18 cellular contexts compared by ENCODE assay signal in the genomic region with DNA sequence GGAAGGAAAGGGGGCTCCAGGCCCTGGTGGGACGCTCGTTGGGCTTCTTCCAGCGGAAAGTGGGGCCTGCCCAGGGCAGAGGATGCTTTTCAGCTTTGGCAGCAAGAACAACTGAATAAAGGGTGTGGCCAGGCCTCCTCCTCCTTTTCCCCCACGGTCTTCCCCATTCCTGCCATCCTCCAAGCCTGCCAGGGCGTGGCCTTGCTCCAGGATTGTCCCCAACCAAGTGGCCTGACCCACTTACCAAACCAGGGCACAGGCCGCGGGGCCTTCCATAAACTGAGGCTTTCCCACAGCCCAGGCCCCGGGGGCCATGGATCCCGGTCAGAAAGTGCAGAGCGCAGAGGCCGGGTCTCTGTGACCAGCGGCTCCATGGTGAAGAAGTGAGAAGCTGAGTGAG. TPM values are rescaled to one million over a fixed set of nuclear protein-coding genes. Genes with fewer than 3 reads are reported as not detected.
DNase-seq lines count a peak whose midpoint lies in the region; ATAC-seq, FAIRE-seq and TF ChIP-seq lines count a peak whose summit lies in the region.
"Had no signal": no experiment of that assay in that cellular context is flagged by ENCODE, and none has a peak within 500 bp of the region (broad histone marks: within the 10 kb centered on the region; RNA-seq: fewer than 3 reads in every experiment).

No MANE protein-coding gene starts in this region.

- peaks cover 51% of the 10 kb centered on the region for H3K4me1 Mint-ChIP-seq in progenitor cell of endocrine pancreas (ENCODE audit: low read depth)

- no peaks in the 10 kb centered on the region for H3K23me2 ChIP-seq in H1 (ENCODE audit: low read depth, low read length)

- H2AFZ ChIP-seq in H1 (ENCODE audit: low read length): no peak overlapping the region
- H2AFZ ChIP-seq: GM23338 had no signal

- DNase-seq in heart left ventricle (no peak), Right ventricle myocardium superior (no peak), H1 (ENCODE audit: low read depth in 1 of 2, low spot score in 2 of 2) (no peak), psoas muscle (no peak), OCI-M2 (lab: John Stamatoyannopoulos, UW; ENCODE audit: unreplicated experiment) (no peak), progenitor cell of endocrine pancreas (ENCODE audit: low spot score, unreplicated experiment) (no peak)
- no peak for DNase-seq in activated CD4-positive, alpha-beta T cell treated with anti-CD3 and anti-CD28 coated beads, Interleukin-2, amount 50 U/mL, for 1 hour
- DNase-seq: 8988T; BE2C; CD8-positive, alpha-beta T cell; NCI-H1105; NCI-H1694; NK-92 treated with Interleukin-12 subunit alpha and Interleukin-12 subunit beta, amount 100 ng/mL, for 24 hours; OCI-M1 had no signal

- TF ChIP-seq POLR2A in heart left ventricle (IDR thresholded peaks at IDR 0.05): no peak
- no peak for TF ChIP-seq POLR2A in H1 (IDR thresholded peaks at IDR 0.05; ENCODE audit: control extremely low read depth in 1 of 2, low read depth in 2 of 2, low read length in 2 of 2)

- no peak overlapping the region for H4K5ac ChIP-seq in H1 (ENCODE audit: insufficient read length, low read depth, low read length)

- no peak overlapping the region for H4K91ac ChIP-seq in H1 (replicated peaks; ENCODE audit: insufficient read length, low read length)

- no peak overlapping the region for H2BK20ac ChIP-seq in H1 (ENCODE audit: low read length)

- H3K27ac ChIP-seq in heart left ventricle: peak overlapping the region; percentile 52 to 86 (median 72)
- no peak overlapping the region for H3K27ac ChIP-seq in H1 (ENCODE audit: low read depth, low read length)
- H3K27ac ChIP-seq in psoas muscle: peak overlapping the region; percentile 60
- H3K27ac ChIP-seq in subcutaneous abdominal adipose tissue (ENCODE audit: low read depth, low read length): peak overlapping the region; percentile 38

- H3K36me3 ChIP-seq in heart left ventricle (peaks cover 0 to 11% (median 0%) of the 10 kb centered on the region in 9 donors), H1 (ENCODE audit: control insufficient read depth in 2 of 4, insufficient read depth in 4 of 4, low read length in 3 of 4) (no peaks in the 10 kb centered on the region), psoas muscle (ENCODE audit: insufficient read depth in 1 of 2, low read depth in 1 of 2) (peaks cover 0 to 14% of the 10 kb centered on the region in 2 donors), subcutaneous abdominal adipose tissue (ENCODE audit: control insufficient read depth in 5 of 5, insufficient read depth in 5 of 5, low read length in 5 of 5) (no peaks in the 10 kb centered on the region)
- H3K36me3 ChIP-seq: BE2C had no signal

- no peak overlapping the region for H4K8ac ChIP-seq in H1 (ENCODE audit: extremely low read depth, insufficient read depth, low read length)

- H3K9me3 Mint-ChIP-seq in progenitor cell of endocrine pancreas (ENCODE audit: low read depth): no peaks in the 10 kb centered on the region
- H3K9me3 Mint-ChIP-seq: CD8-positive, alpha-beta T cell; GM23338 had no signal

- peaks cover 1% of the 10 kb centered on the region for H3K36me3 Mint-ChIP-seq in progenitor cell of endocrine pancreas (ENCODE audit: insufficient read depth)
- H3K36me3 Mint-ChIP-seq: CD8-positive, alpha-beta T cell had no signal

- H2BK15ac ChIP-seq in H1 (ENCODE audit: low read length): no peak overlapping the region

- H3K79me2 ChIP-seq in H1 (ENCODE audit: control insufficient read depth in 1 of 2, insufficient read depth in 2 of 2, low read length in 2 of 2): no peaks in the 10 kb centered on the region

- no peak overlapping the region for H2BK120ac ChIP-seq in H1 (replicated peaks; ENCODE audit: low read depth, low read length)

- no peak overlapping the region for H3K4ac ChIP-seq in H1 (replicated peaks; ENCODE audit: insufficient read length, low read depth, low read length)

- no peaks in the 10 kb centered on the region for H3K79me1 ChIP-seq in H1 (ENCODE audit: low read depth, low read length)

- peaks cover 3 to 94% (median 67%) of the 10 kb centered on the region in 12 donors for H3K4me1 ChIP-seq in heart left ventricle
- H3K4me1 ChIP-seq in H1 (replicated peaks in 1 of 4; ENCODE audit: control insufficient read depth in 3 of 4, insufficient read depth in 4 of 4, low read length in 3 of 4): peaks cover 0 to 11% (median 4%) of the 10 kb centered on the region in 4 experiments; a peak in 4 of 7 replicates
- H3K4me1 ChIP-seq in psoas muscle: peaks cover 72% of the 10 kb centered on the region
- H3K4me1 ChIP-seq in subcutaneous abdominal adipose tissue (ENCODE audit: control insufficient read depth in 5 of 5, insufficient read depth in 5 of 5, low read length in 5 of 5): peaks cover 0 to 77% (median 35%) of the 10 kb centered on the region in 5 donors
- H3K4me1 ChIP-seq: BE2C had no signal

- H3K27me3 Mint-ChIP-seq in progenitor cell of endocrine pancreas: peaks cover 5% of the 10 kb centered on the region

- no peak overlapping the region for H3K27ac Mint-ChIP-seq in progenitor cell of endocrine pancreas
- H3K27ac Mint-ChIP-seq: CD8-positive, alpha-beta T cell; GM23338 had no signal

- H3K9ac ChIP-seq in H1 (replicated peaks in 1 of 4; ENCODE audit: extremely low read depth in 1 of 4, low read depth in 3 of 4, low read length in 3 of 4) (no peak overlapping the region), subcutaneous abdominal adipose tissue (ENCODE audit: low read length in 5 of 5) (peak overlapping the region in 1 of 5 donors; percentile 61)

- no peak overlapping the region for H2BK5ac ChIP-seq in H1 (ENCODE audit: low read depth, low read length)

- no peak overlapping the region for H3K4me2 ChIP-seq in H1 (ENCODE audit: insufficient read depth in 1 of 2, low read depth in 2 of 2, low read length in 2 of 2)
- H3K4me2 ChIP-seq: GM23338 had no signal

- CTCF ChIA-PET in H1 (lab: Charles Lee; ENCODE audit: partially characterized antibody): interaction anchor here (0.6 kb wide), 1 partner anchor 50 kb away, joined by 3 read pairs; no protein-coding TSS in a partner anchor

- FAIRE-seq in H1 (lab: Jason Lieb, UNC): no peak
- FAIRE-seq: D721Med, GM12892 had no signal

- peaks cover 0 to 2% of the 10 kb centered on the region in 2 experiments for H4K20me1 ChIP-seq in H1 (replicated peaks in 1 of 2; ENCODE audit: control insufficient read depth in 1 of 2, insufficient read depth in 2 of 2, low read length in 2 of 2)

- H2AK5ac ChIP-seq in H1 (ENCODE audit: low read depth, low read length): 0 out of 2 replicates have a peak overlapping the region, but pooled peaks have one; percentile 39

- TF ChIP-seq RAD21 in H1 (IDR thresholded peaks at IDR 0.05 in 1 of 2, conservative IDR thresholded peaks at IDR 0.05 in 1 of 2; ENCODE audit: low read depth in 2 of 2, low read length in 2 of 2): no peak

- H3K14ac ChIP-seq in H1 (ENCODE audit: insufficient read length): no peak overlapping the region

- no peak for TF ChIP-seq CTCF in heart left ventricle (IDR thresholded peaks at IDR 0.05)
- TF ChIP-seq CTCF in H1 (IDR thresholded peaks at IDR 0.05; ENCODE audit: control extremely low read depth in 1 of 3, insufficient read depth in 1 of 3, low read depth in 1 of 3, low read length in 3 of 3): no peak
- no peak for TF ChIP-seq CTCF in psoas muscle (IDR thresholded peaks at IDR 0.05)
- TF ChIP-seq CTCF in progenitor cell of endocrine pancreas (IDR thresholded peaks at IDR 0.05; ENCODE audit: unreplicated experiment): no peak

- 68 to 72% (median 70%) methylated on average over 10 to 12 of the region's 12 CpGs for WGBS in heart left ventricle, 4 donors
- 88% methylated on average over 10 of the region's 12 CpGs; no CpG with 5 or more reads in 1 of the 2 experiments for WGBS in H1 (ENCODE audit: extremely low coverage in 1 of 2, insufficient coverage in 1 of 2, insufficient read length in 1 of 2, insufficient replicate concordance in 2 of 2, low coverage in 1 of 2, low lambda C conversion rate in 2 of 2, missing lambda C conversion rate in 1 of 2), 2 experiments
- 64 to 75% (median 64%) methylated on average over 12 of the region's 12 CpGs for WGBS in psoas muscle, 3 donors

- H3K27me3 ChIP-seq in heart left ventricle (no peaks in the 10 kb centered on the region), H1 (replicated peaks in 1 of 4; ENCODE audit: control insufficient read depth in 3 of 4, extremely low read depth in 1 of 4, insufficient read depth in 3 of 4, low read length in 3 of 4) (no peaks in the 10 kb centered on the region), psoas muscle (ENCODE audit: insufficient read depth in 3 of 3, low read length in 2 of 3) (no peaks in the 10 kb centered on the region), subcutaneous abdominal adipose tissue (ENCODE audit: control insufficient read depth in 5 of 5, insufficient read depth in 4 of 5, low read length in 5 of 5) (peaks cover 3 to 12% (median 7%) of the 10 kb centered on the region in 5 donors)
- H3K27me3 ChIP-seq: BE2C had no signal

- POLR2A ChIA-PET in H1 (lab: Charles Lee; ENCODE audit: partially characterized antibody): interaction anchor here (0.8 kb wide), 1 partner anchor 17 kb away, joined by 3 read pairs; no protein-coding TSS in a partner anchor

- no peak overlapping the region for H3K4me3 Mint-ChIP-seq in progenitor cell of endocrine pancreas (ENCODE audit: low read depth)
- H3K4me3 Mint-ChIP-seq: CD8-positive, alpha-beta T cell; GM23338 had no signal

- no peak overlapping the region for H3K18ac ChIP-seq in H1 (ENCODE audit: extremely low read depth, low read length)

- no peak overlapping the region; the same call in 1 of the 2 replicates for H2BK12ac ChIP-seq in H1 (ENCODE audit: low read depth, low read length)

- H3K23ac ChIP-seq in H1 (ENCODE audit: insufficient read length): no peak overlapping the region

- no peak overlapping the region for H3K4me3 ChIP-seq in heart left ventricle
- H3K4me3 ChIP-seq in H1 (ENCODE audit: extremely low read depth in 1 of 4, insufficient read depth in 2 of 4, low read depth in 3 of 4, low read length in 4 of 4): no peak overlapping the region
- no peak overlapping the region for H3K4me3 ChIP-seq in psoas muscle
- no peak overlapping the region for H3K4me3 ChIP-seq in subcutaneous abdominal adipose tissue (ENCODE audit: low read depth in 1 of 5, low read length in 5 of 5)
- H3K4me3 ChIP-seq: GM23338 had no signal

- intact Hi-C loops in heart left ventricle (cut with DNase I) (no loop called here), Right ventricle myocardium superior (cut with DNase I) (no loop called here), psoas muscle (cut with DNase I) (no loop called here)

- no peak for ATAC-seq in heart left ventricle
- no peak for ATAC-seq in Right ventricle myocardium superior (ENCODE audit: poor library complexity)
- ATAC-seq in psoas muscle: peak in 2 of 4 donors; percentile 27 to 29
- ATAC-seq: CD8-positive, alpha-beta T cell; GM23338 had no signal

- no peak overlapping the region for H3K56ac ChIP-seq in H1 (replicated peaks; ENCODE audit: insufficient read length, low read depth, low read length)

- no peaks in the 10 kb centered on the region for H3K9me3 ChIP-seq in heart left ventricle
- H3K9me3 ChIP-seq in H1 (ENCODE audit: insufficient read depth in 2 of 2, low read depth in 1 of 2, low read length in 1 of 2): no peaks in the 10 kb centered on the region
- no peaks in the 10 kb centered on the region for H3K9me3 ChIP-seq in psoas muscle
- H3K9me3 ChIP-seq in subcutaneous abdominal adipose tissue (ENCODE audit: control insufficient read depth in 5 of 5, low read length in 5 of 5): no peaks in the 10 kb centered on the region
- H3K9me3 ChIP-seq: BE2C had no signal

- no peak for TF ChIP-seq EP300 in H1 (IDR thresholded peaks at IDR 0.05; ENCODE audit: borderline replicate concordance in 1 of 2, low read depth in 2 of 2, low read length in 2 of 2)

RNA-seq across cellular contexts. Expression of a gene that starts 33.6 kb away (rescaled TPM):
- 10 to 100 TPM; 39.5 to 84.9 (median 63.2) TPM for total RNA-seq in heart left ventricle
- 10 to 100 TPM; 28.8 to 50.0 TPM for polyA plus RNA-seq in heart left ventricle
- total RNA-seq in Right ventricle myocardium superior: 50.3 TPM
- 6.1 and 7.7 TPM in 2 replicates for total RNA-seq in H1 (2021; fragmentation: NEBNext Ultra II Directional; extraction: Animal tissue kit (Norgen Biotek cat#: 25700))
- 4.4 and 5.9 TPM in 2 replicates for polyA plus RNA-seq in H1 (2011; rRNA removed)
- 3.6 TPM for polyA plus RNA-seq in H1 (2011; cell fraction: cytosol; rRNA removed)
- 10.1 TPM for polyA plus RNA-seq in H1 (2011; cell fraction: nucleus; rRNA removed)
- polyA plus RNA-seq in H1 (2012, experiment 1 of 2): 2.2 to 4.5 TPM (median 4.3 TPM) in 4 replicates
- polyA plus RNA-seq in H1 (2012, experiment 2 of 2): 2.9 TPM
- polyA plus RNA-seq in H1 (2013, experiment 1 of 2): 6.5 TPM
- 6.3 TPM for polyA plus RNA-seq in H1 (2013, experiment 2 of 2)
- 3.9 and 5.8 TPM in 2 replicates for polyA minus RNA-seq in H1 (2011; rRNA and poly(A)+ RNA removed)
- 5.8 TPM for polyA minus RNA-seq in H1 (2011; cell fraction: cytosol; rRNA and poly(A)+ RNA removed)
- 10.2 TPM for polyA minus RNA-seq in H1 (2011; cell fraction: nucleus; rRNA and poly(A)+ RNA removed)
- total RNA-seq in psoas muscle: 10 to 100 TPM; 53.1 to 83.3 (median 60.8) TPM
- 10 to 100 TPM in 2 of 3 donors, 1 to 10 TPM in 1; 2.6 to 23.7 (median 11.0) TPM for polyA plus RNA-seq in psoas muscle
- 23.6 and 28.5 TPM in 2 replicates for total RNA-seq in progenitor cell of endocrine pancreas
